ENCODE assay signal across 8 cellular contexts in genomic region chr3:50268703-50269451, GRCh38. TPM values are rescaled to one million over a fixed set of nuclear protein-coding genes. Genes with fewer than 3 reads are reported as not detected.
DNase-seq lines count a peak whose midpoint lies in the region; ATAC-seq and TF ChIP-seq lines count a peak whose summit lies in the region.

TSS of gene SEMA3B (plus strand) at chr3:50269147. CDS start at chr3:50269241, 94 bp downstream.

- CTCF ChIA-PET in Caco-2 (lab: Charles Lee): interaction anchor here (0.7 to 1.8 kb wide), 7 partner anchors 9 to 1563 kb away, joined by 3 to 10 read pairs (median 4); partner anchors contain the start of gene GNAI2

- H3K27me3 ChIP-seq in Caco-2 (replicated peaks; ENCODE audit: control insufficient read depth, insufficient read depth, low read length): no peaks in the 10 kb centered on the region
- H3K27me3 ChIP-seq in cardiac muscle cell: peaks cover 9% of the 10 kb centered on the region
- H3K27me3 ChIP-seq in psoas muscle (ENCODE audit: insufficient read depth in 3 of 3, low read length in 2 of 3): no peaks in the 10 kb centered on the region

- WGBS in psoas muscle, 3 donors: 17 to 30% (median 27%) methylated on average over 21 of the region's 21 CpGs

- no TSS peak for BruUV-seq in Caco-2 (replicated peaks; lab: Mats Ljungman, UMichigan)

- H3K36me3 Mint-ChIP-seq in Caco-2 (ENCODE audit: insufficient read depth, unreplicated experiment): peaks cover 13% of the 10 kb centered on the region

- no peaks in the 10 kb centered on the region; the same call in none of the 2 replicates for H3K36me3 ChIP-seq in Caco-2 (ENCODE audit: control insufficient read depth, insufficient read depth, low read length)
- no peaks in the 10 kb centered on the region for H3K36me3 ChIP-seq in cardiac muscle cell
- H3K36me3 ChIP-seq in psoas muscle (ENCODE audit: insufficient read depth in 1 of 2, low read depth in 1 of 2): no peaks in the 10 kb centered on the region

- H3K27me3 Mint-ChIP-seq in Caco-2 (ENCODE audit: insufficient read depth, unreplicated experiment): no peaks in the 10 kb centered on the region

- POLR2A ChIA-PET in Caco-2 (lab: Charles Lee): interaction anchor here (0.6 to 1.0 kb wide), 2 partner anchors 54 to 68 kb away, joined by 4 to 6 read pairs; no protein-coding TSS in a partner anchor

- TF ChIP-seq CTCF in Caco-2 (IDR thresholded peaks at IDR 0.05; ENCODE audit: insufficient read depth in 1 of 2, low read depth in 1 of 2, low read length in 1 of 2, severe bottlenecking in 1 of 2, unreplicated experiment in 1 of 2) (no peak), cardiac muscle cell (IDR thresholded peaks at IDR 0.05; ENCODE audit: low read depth, low read length) (no peak), psoas muscle (IDR thresholded peaks at IDR 0.05) (no peak)

- H3K4me1 ChIP-seq in Caco-2 (peaks cover 77% of the 10 kb centered on the region), cardiac muscle cell (ENCODE audit: low read depth) (peaks cover 35% of the 10 kb centered on the region), psoas muscle (peaks cover 54% of the 10 kb centered on the region)

- H3K9me3 ChIP-seq in Caco-2: no peaks in the 10 kb centered on the region
- H3K9me3 ChIP-seq in cardiac muscle cell (ENCODE audit: low read depth): no peaks in the 10 kb centered on the region
- H3K9me3 ChIP-seq in psoas muscle: no peaks in the 10 kb centered on the region

- ATAC-seq in psoas muscle (peak; percentile 11 to 70 (median 46)), HG03095 (IDR thresholded peaks at IDR 0.05; ENCODE audit: unreplicated experiment) (no peak)

- intact Hi-C loops in Caco-2 (cut with micrococcal nuclease; ENCODE audit: unreplicated experiment): no loop called here
- intact Hi-C loops in psoas muscle (cut with DNase I): loop anchor here in 1 of 2 donors (10.0 kb wide), 1 partner anchor 276 kb away; no protein-coding TSS in a partner anchor

- H3K4me1 Mint-ChIP-seq in Caco-2 (ENCODE audit: low read depth, unreplicated experiment): peaks cover 48% of the 10 kb centered on the region

- peak within 1 kb of the TSS; percentile 61 for H3K4me3 Mint-ChIP-seq in Caco-2 (ENCODE audit: unreplicated experiment)

- H3K27ac Mint-ChIP-seq in Caco-2 (ENCODE audit: unreplicated experiment): peak within 1 kb of the TSS; percentile 53

- DNase-seq in Caco-2 (peak; percentile 46 to 74), SW480 (ENCODE audit: low spot score) (peak; percentile 95), cardiac muscle cell (ENCODE audit: low read depth in 1 of 2, low spot score in 1 of 2) (no peak), psoas muscle (peak; percentile 66 to 76), COLO668 (lab: John Stamatoyannopoulos, UW; ENCODE audit: unreplicated experiment) (no peak), NCI-H2107 treated with DMSO at 0.1 percent for 48 hours (lab: John Stamatoyannopoulos, UW; ENCODE audit: unreplicated experiment) (no peak)
- no peak for DNase-seq in stimulated activated naive CD4-positive, alpha-beta T cell treated with Interleukin-2 at 50 U/mL for 16 hours (lab: John Stamatoyannopoulos, UW)

- peak within 1 kb of the TSS; percentile 33 for H3K4me3 ChIP-seq in Caco-2 (ENCODE audit: low read depth, low read length)
- no peak within 1 kb of the TSS for H3K4me3 ChIP-seq in cardiac muscle cell
- peak within 1 kb of the TSS; percentile 72 for H3K4me3 ChIP-seq in psoas muscle

- H3K9me3 Mint-ChIP-seq in Caco-2 (ENCODE audit: unreplicated experiment): no peaks in the 10 kb centered on the region

- peak within 1 kb of the TSS; percentile 98 for H3K27ac ChIP-seq in cardiac muscle cell
- peak within 1 kb of the TSS; percentile 82 for H3K27ac ChIP-seq in psoas muscle

RNA-seq across cellular contexts. Expression of gene SEMA3B, which starts in this region (rescaled TPM):
- total RNA-seq in Caco-2 (2022) (19.7 and 21.8 TPM in 2 replicates), cardiac muscle cell (16.7 and 25.9 TPM in 2 replicates), psoas muscle (1 to 10 TPM; 3.1 to 6.8 (median 4.3) TPM)
- polyA plus RNA-seq in cardiac muscle cell (20.6 and 23.1 TPM in 2 replicates), psoas muscle (1 to 10 TPM; 2.1 to 3.4 (median 2.2) TPM)

Comparison
In these comparisons a context has a peak if more than half of its experiments do, and no peak if none do; other contexts are left out.
1. DNase-seq: peak in Caco-2 (2 of 2), SW480 (single experiment) and psoas muscle (2 of 2); none in cardiac muscle cell (0 of 2), COLO668 (single experiment), NCI-H2107 treated with DMSO at 0.1 percent for 48 hours (single experiment) and stimulated activated naive CD4-positive, alpha-beta T cell treated with Interleukin-2 at 50 U/mL for 16 hours (single experiment).